8 cellular contexts compared by ENCODE assay signal in genomic region chr6:136249811-136250685, GRCh38. TPM values are rescaled to one million over a fixed set of nuclear protein-coding genes. Genes with fewer than 3 reads are reported as not detected.
A peak's percentile ranks its signal among the peaks of the same experiment; 100 is the strongest.
DNase-seq lines count a peak whose midpoint lies in the region; ATAC-seq, FAIRE-seq and TF ChIP-seq lines count a peak whose summit lies in the region.

MTFR2 (minus strand) TSS chr6:136250311; CDS start chr6:136249099, 1,212 bp downstream.

- peak within 1 kb of the TSS; percentile 53 to 89 (median 84) for H3K27ac Mint-ChIP-seq in CD4-positive, CD25-positive, alpha-beta regulatory T cell

- peaks cover 17% of the 10 kb centered on the region for H3K4me1 ChIP-seq in CD4-positive, CD25-positive, alpha-beta regulatory T cell (ENCODE audit: control insufficient read depth, insufficient read depth, low read length, poor library complexity, severe bottlenecking)
- H3K4me1 ChIP-seq in HepG2 (ENCODE audit: insufficient read depth, low read length): peaks cover 19% of the 10 kb centered on the region

- H3K4me3 Mint-ChIP-seq in CD4-positive, CD25-positive, alpha-beta regulatory T cell: peak within 1 kb of the TSS; percentile 91 to 99 (median 96)

- H3K4me2 ChIP-seq in HepG2 (ENCODE audit: low read depth, low read length): peak within 1 kb of the TSS; percentile 86

- peak; percentile 92 to 94 for ATAC-seq in CD4-positive, CD25-positive, alpha-beta regulatory T cell (ENCODE audit: low read depth in 2 of 2)
- peak; percentile 94 for ATAC-seq in GM19438 (IDR thresholded peaks at IDR 0.05; ENCODE audit: low read depth, unreplicated experiment)
- peak; percentile 96 for ATAC-seq in HG03571 (IDR thresholded peaks at IDR 0.05; ENCODE audit: unreplicated experiment)
- ATAC-seq in HepG2: peak; percentile 93

- H3K27ac ChIP-seq in CD4-positive, CD25-positive, alpha-beta regulatory T cell (ENCODE audit: insufficient read depth, low read length, poor library complexity, severe bottlenecking): no peak within 1 kb of the TSS
- H3K27ac ChIP-seq in HepG2 (ENCODE audit: extremely low read length, insufficient read depth, low read length): peak within 1 kb of the TSS; percentile 57

- WGBS in HepG2 (ENCODE audit: low lambda C conversion rate): 0% methylated on average over 43 of the region's 59 CpGs

- CTCF ChIA-PET in HepG2 (lab: Yijun Ruan, JAX; ENCODE audit: low intra/inter-chr PET ratio, low total read pairs): no interaction called here

- no peaks in the 10 kb centered on the region for H3K36me3 ChIP-seq in CD4-positive, CD25-positive, alpha-beta regulatory T cell (ENCODE audit: control insufficient read depth, insufficient read depth, low read length)
- H3K36me3 ChIP-seq in HepG2 (replicated peaks in 1 of 2; ENCODE audit: control insufficient read depth in 1 of 2, insufficient read depth in 2 of 2, low read length in 2 of 2): no peaks in the 10 kb centered on the region

- peak in 1 of 2 experiments; percentile 26; a peak in 1 of 4 replicates for TF ChIP-seq EP300 in HepG2 (IDR thresholded peaks at IDR 0.05; ENCODE audit: low read depth in 2 of 2, low read length in 2 of 2)
- peak; percentile 9; the same call in 1 of the 2 replicates for TF ChIP-seq EP300 in HepG2 (CRISPR knock-in tag; IDR thresholded peaks at IDR 0.05; ENCODE audit: borderline replicate concordance)

- H3K4me1 Mint-ChIP-seq in CD4-positive, CD25-positive, alpha-beta regulatory T cell: peaks cover 18 to 48% (median 38%) of the 10 kb centered on the region in 4 donors

- DNase-seq in CD4-positive, CD25-positive, alpha-beta regulatory T cell: peak; percentile 95 to 99 (median 95)
- DNase-seq in NCI-H774 (lab: John Stamatoyannopoulos, UW) (peak; percentile 100), dermis microvascular lymphatic vessel endothelial cell (ENCODE audit: low read depth in 2 of 2) (peak; percentile 99), HepG2 (ENCODE audit: low spot score) (peak; percentile 100)
- DNase-seq in activated CD4-positive, alpha-beta T cell treated with anti-CD3 and anti-CD28 coated beads, Interleukin-2, amount 50 U/mL, for 24 hours (ENCODE audit: low read depth in 1 of 2, low spot score in 1 of 2): peak; percentile 72 to 93
- DNase-seq in stimulated activated CD4-positive, alpha-beta T cell treated with anti-CD3 and anti-CD28 coated beads, Interleukin-2, amount 100 ng/mL, for 48 hours: peak; percentile 79 to 84

- TF ChIP-seq RAD21 in HepG2 (CRISPR knock-in tag; IDR thresholded peaks at IDR 0.05): peak; percentile 27

- H3K27me3 Mint-ChIP-seq in CD4-positive, CD25-positive, alpha-beta regulatory T cell: no peaks in the 10 kb centered on the region

- no peaks in the 10 kb centered on the region for H4K20me1 ChIP-seq in HepG2 (ENCODE audit: insufficient read depth, low read length)

- no TSS peak for BruUV-seq in HepG2 (replicated peaks; lab: Mats Ljungman, UMichigan)

- peak; percentile 89 to 92 for TF ChIP-seq POLR2A in HepG2 (IDR thresholded peaks at IDR 0.05; ENCODE audit: insufficient read depth in 1 of 2, low read depth in 2 of 2, low read length in 2 of 2)

- peaks cover 4% of the 10 kb centered on the region for H3K79me2 ChIP-seq in HepG2 (ENCODE audit: insufficient read depth, low read length)

- H3K36me3 Mint-ChIP-seq in CD4-positive, CD25-positive, alpha-beta regulatory T cell: no peaks in the 10 kb centered on the region

- H3K4me3 ChIP-seq in CD4-positive, CD25-positive, alpha-beta regulatory T cell (ENCODE audit: low read depth, low read length): peak within 1 kb of the TSS; percentile 96
- H3K4me3 ChIP-seq in HepG2 (replicated peaks in 1 of 3; ENCODE audit: insufficient read depth in 1 of 3, low read depth in 2 of 3, low read length in 3 of 3): peak within 1 kb of the TSS; percentile 86 to 96 (median 88)

- POLR2A ChIA-PET in HepG2 (lab: Yijun Ruan, JAX): interaction anchor here (0.8 to 4.8 kb wide), 7 partner anchors 9 to 39 kb away, joined by 3 to 85 read pairs (median 7); partner anchors contain the start of gene BCLAF1

- in situ Hi-C loops in HepG2 (cut with HindIII; ENCODE audit: extremely low pct_ligation_motif_present, low pct_unique_long_range_greater_than_20kb): loop anchor here (5.0 kb wide), 1 partner anchor 37 kb away; the partner anchor contains the start of gene BCLAF1

- H3K27me3 ChIP-seq in CD4-positive, CD25-positive, alpha-beta regulatory T cell (ENCODE audit: control insufficient read depth, insufficient read depth, low read length): no peaks in the 10 kb centered on the region
- no peaks in the 10 kb centered on the region; a peak in 1 of 5 replicates for H3K27me3 ChIP-seq in HepG2 (ENCODE audit: control insufficient read depth in 1 of 2, insufficient read depth in 2 of 2, low read length in 2 of 2)

- H3K9ac ChIP-seq in HepG2 (ENCODE audit: insufficient read depth, low read depth, low read length): peak within 1 kb of the TSS; percentile 72

- H2AFZ ChIP-seq in HepG2 (ENCODE audit: low read length): peak within 1 kb of the TSS; percentile 68

- TF ChIP-seq CTCF in HepG2 (CRISPR knock-in tag; IDR thresholded peaks at IDR 0.05): peak; percentile 51

- H3K9me3 Mint-ChIP-seq in CD4-positive, CD25-positive, alpha-beta regulatory T cell: no peaks in the 10 kb centered on the region

- intact Hi-C loops in HepG2 (cut with micrococcal nuclease; ENCODE audit: unreplicated experiment): loop anchor here (1.0 to 2.0 kb wide), 2 partner anchors 40 to 67 kb away; no protein-coding TSS in a partner anchor

- no peaks in the 10 kb centered on the region for H3K9me3 ChIP-seq in CD4-positive, CD25-positive, alpha-beta regulatory T cell (ENCODE audit: control insufficient read depth in 2 of 2, low read length in 2 of 2)
- no peaks in the 10 kb centered on the region for H3K9me3 ChIP-seq in HepG2 (ENCODE audit: low read length)

- FAIRE-seq in HepG2 (lab: Jason Lieb, UNC): peak; percentile 91

TF ChIP-seq in HepG2, 621 proteins besides CTCF, POLR2A, EP300 and RAD21 (continues in another document):
- peak; percentile 93 for TF ChIP-seq KMT2B (CRISPR knock-in tag; IDR thresholded peaks at IDR 0.05)
- TF ChIP-seq ZBTB20 (CRISPR knock-in tag; IDR thresholded peaks at IDR 0.05; ENCODE audit: borderline replicate concordance, low read depth): peak; percentile 61; the same call in 1 of the 2 replicates
- TF ChIP-seq NFIB (CRISPR knock-in tag; IDR thresholded peaks at IDR 0.05; ENCODE audit: borderline replicate concordance): no peak
- TF ChIP-seq ZNF782 (CRISPR knock-in tag; IDR thresholded peaks at IDR 0.05; ENCODE audit: borderline replicate concordance): 0 out of 2 replicates have a peak, but pooled peaks have one; percentile 26

RNA-seq across cellular contexts. Expression of gene MTFR2, which starts in this region (rescaled TPM):
- total RNA-seq in CD4-positive, CD25-positive, alpha-beta regulatory T cell: 3.7 TPM
- 1 to 10 TPM; 1.0 to 2.0 (median 1.8) TPM for polyA plus RNA-seq in CD4-positive, CD25-positive, alpha-beta regulatory T cell
- total RNA-seq in dermis microvascular lymphatic vessel endothelial cell: 0.76 and 1.5 TPM in 2 replicates
- total RNA-seq in HepG2 (2016; rRNA removed; fragmentation: Illumina TruSeq; extraction: Trizol): 10.7 and 12.5 TPM in 2 replicates
- total RNA-seq in HepG2 (2016; cell fraction: cytosol; rRNA removed; fragmentation: Illumina TruSeq; extraction: Trizol; ENCODE audit: low read depth): 4.1 TPM in 2 replicates
- total RNA-seq in HepG2 (2016; cell fraction: insoluble cytoplasmic fraction; rRNA removed; fragmentation: Illumina TruSeq; extraction: Trizol): 9.5 and 12.3 TPM in 2 replicates
- total RNA-seq in HepG2 (2016; cell fraction: membrane; rRNA removed; fragmentation: Illumina TruSeq; extraction: Trizol): 6.1 and 7.8 TPM in 2 replicates
- 10.1 and 10.9 TPM in 2 replicates for total RNA-seq in HepG2 (2016; cell fraction: nucleus; rRNA removed; fragmentation: Illumina TruSeq; extraction: Trizol)
- 5.1 and 6.7 TPM in 2 replicates for polyA plus RNA-seq in HepG2 (2011; rRNA removed)
- polyA plus RNA-seq in HepG2 (2011; cell fraction: cytosol; rRNA removed): 3.7 and 5.7 TPM in 2 replicates
- polyA plus RNA-seq in HepG2 (2011; cell fraction: nucleus; rRNA removed): 2.8 and 5.0 TPM in 2 replicates
- 2.0 and 4.5 TPM in 2 replicates for polyA plus RNA-seq in HepG2 (2012)
- 2.5 and 2.9 TPM in 2 replicates for polyA plus RNA-seq in HepG2 (2016; cell fraction: cytosol; fragmentation: Illumina TruSeq; extraction: Trizol; ENCODE audit: low read depth)
- 16.6 and 19.4 TPM in 2 replicates for polyA plus RNA-seq in HepG2 (2016; cell fraction: insoluble cytoplasmic fraction; fragmentation: Illumina TruSeq; extraction: Trizol; ENCODE audit: low read depth)
- polyA plus RNA-seq in HepG2 (2016; cell fraction: membrane; fragmentation: Illumina TruSeq; extraction: Trizol; ENCODE audit: low read depth): 3.7 and 4.4 TPM in 2 replicates
- 14.9 and 16.4 TPM in 2 replicates for polyA plus RNA-seq in HepG2 (2016; cell fraction: nucleus; fragmentation: Illumina TruSeq; extraction: Trizol; ENCODE audit: insufficient read depth, low read depth)
- 4.5 and 22.8 TPM in 2 replicates for polyA minus RNA-seq in HepG2 (2011; rRNA and poly(A)+ RNA removed; ENCODE audit: low replicate concordance)
- 1.5 and 2.5 TPM in 2 replicates for polyA minus RNA-seq in HepG2 (2011; cell fraction: cytosol; rRNA and poly(A)+ RNA removed)
- polyA minus RNA-seq in HepG2 (2011; cell fraction: nucleus; rRNA and poly(A)+ RNA removed): 8.3 and 13.4 TPM in 2 replicates
